Comparison of ENCODE assay signal across 10 cellular contexts in genomic region chr18:49565656-49566055, GRCh38. TPM values are rescaled to one million over a fixed set of nuclear protein-coding genes. Genes with fewer than 3 reads are reported as not detected.
DNase-seq lines count a peak whose midpoint lies in the region; ATAC-seq and TF ChIP-seq lines count a peak whose summit lies in the region.
"Had no signal": no experiment of that assay in that cellular context is flagged by ENCODE, and none has a peak within 500 bp of the region (broad histone marks: within the 10 kb centered on the region; RNA-seq: fewer than 3 reads in every experiment).

No MANE protein-coding gene starts in this region.

- H3K36me3 ChIP-seq in thyroid gland: peaks cover 31 to 48% of the 10 kb centered on the region in 2 donors
- H3K36me3 ChIP-seq: ascending aorta had no signal

- H3K4me1 Mint-ChIP-seq in MCF 10A (ENCODE audit: insufficient read depth, unreplicated experiment): peaks cover 61% of the 10 kb centered on the region

- CTCF ChIA-PET in MCF 10A (lab: Yijun Ruan, JAX): interaction anchor here (0.6 to 1.9 kb wide), 4 partner anchors 36 to 293 kb away, joined by 3 to 10 read pairs (median 4); no protein-coding TSS in a partner anchor

- H3K27ac ChIP-seq in thyroid gland: peak overlapping the region in 2 of 3 donors; percentile 0 to 31
- H3K27ac ChIP-seq: ascending aorta had no signal

- DNase-seq in NCI-H510A treated with DMSO at 0.1 percent for 48 hours (lab: John Stamatoyannopoulos, UW): peak; percentile 4
- DNase-seq in NCI-H510A (lab: John Stamatoyannopoulos, UW): no peak
- DNase-seq in astrocyte of the cerebellum (ENCODE audit: low read depth): peak; percentile 36
- DNase-seq in islet precursor cell: peak; percentile 77
- peak; percentile 91 to 95 for DNase-seq in thyroid gland
- no peak for DNase-seq in MCF 10A (ENCODE audit: unreplicated experiment)
- DNase-seq in AG08395 (ENCODE audit: low spot score): no peak
- DNase-seq: activated CD4-positive, alpha-beta T cell treated with anti-CD3 and anti-CD28 coated beads for 36 hours had no signal

- H3K9me3 Mint-ChIP-seq in MCF 10A (ENCODE audit: unreplicated experiment): no peaks in the 10 kb centered on the region

- BruUV-seq in MCF 10A (replicated peaks; lab: Mats Ljungman, UMichigan): no TSS peak

- H3K27me3 ChIP-seq in thyroid gland: no peaks in the 10 kb centered on the region

- peaks cover 31 to 52% of the 10 kb centered on the region in 2 donors for H3K4me1 ChIP-seq in thyroid gland

- H3K4me3 ChIP-seq in astrocyte of the cerebellum (ENCODE audit: low read depth, low read length) (no peak overlapping the region), thyroid gland (replicated peaks in 1 of 3) (peak overlapping the region in 1 of 3 donors; percentile 54)
- H3K4me3 ChIP-seq: ascending aorta had no signal

- no peak for ATAC-seq in GM18909 (IDR thresholded peaks at IDR 0.05; ENCODE audit: poor library complexity, unreplicated experiment)
- ATAC-seq: activated CD4-positive, alpha-beta T cell treated with anti-CD3 and anti-CD28 coated beads for 36 hours had no signal

- peak in 1 of 2 donors; percentile 27 for TF ChIP-seq POLR2A in thyroid gland (IDR thresholded peaks at IDR 0.05)

- POLR2A ChIA-PET in MCF 10A (lab: Yijun Ruan, JAX): no interaction called here

- no peak overlapping the region for H3K27ac Mint-ChIP-seq in MCF 10A (ENCODE audit: low read depth, unreplicated experiment)
- H3K27ac Mint-ChIP-seq: activated CD4-positive, alpha-beta T cell treated with anti-CD3 and anti-CD28 coated beads for 36 hours had no signal

- peaks cover 15% of the 10 kb centered on the region for H3K36me3 Mint-ChIP-seq in MCF 10A (ENCODE audit: insufficient read depth, unreplicated experiment)

- no peak overlapping the region for H3K4me3 Mint-ChIP-seq in MCF 10A (ENCODE audit: unreplicated experiment)
- H3K4me3 Mint-ChIP-seq: activated CD4-positive, alpha-beta T cell treated with anti-CD3 and anti-CD28 coated beads for 36 hours had no signal

- intact Hi-C loops in thyroid gland (cut with DNase I) (no loop called here), MCF 10A (cut with micrococcal nuclease) (no loop called here)

- in situ Hi-C loops in astrocyte of the cerebellum (cut with HindIII; ENCODE audit: low sequenced_read_pairs): no loop called here

- H3K27me3 Mint-ChIP-seq in MCF 10A (ENCODE audit: insufficient read depth, unreplicated experiment): no peaks in the 10 kb centered on the region

- WGBS in thyroid gland, 2 donors: 13 to 29% methylated on average over 4 of the region's 4 CpGs

- H3K9me3 ChIP-seq in thyroid gland: no peaks in the 10 kb centered on the region
- H3K9me3 ChIP-seq: ascending aorta had no signal

- TF ChIP-seq CTCF in astrocyte of the cerebellum (IDR thresholded peaks at IDR 0.05; ENCODE audit: low read depth, low read length, missing control alignments): no peak
- TF ChIP-seq CTCF in thyroid gland (IDR thresholded peaks at IDR 0.05): peak in 1 of 6 experiments; percentile 18
- no peak for TF ChIP-seq CTCF in MCF 10A (IDR thresholded peaks at IDR 0.05; ENCODE audit: unreplicated experiment)

RNA-seq across cellular contexts. Expression of gene LIPG, which starts 3.8 kb away (rescaled TPM):
- total RNA-seq in thyroid gland (100 to 1,000 TPM; 230 to 981 (median 515) TPM), MCF 10A (2022) (57.8 and 67.6 TPM in 2 replicates)

Comparison
In these comparisons a context has a peak if more than half of its experiments do, and no peak if none do; other contexts are left out.
1. DNase-seq: peak in NCI-H510A treated with DMSO at 0.1 percent for 48 hours (single experiment), astrocyte of the cerebellum (single experiment), islet precursor cell (single experiment) and thyroid gland (2 of 2); none in NCI-H510A (single experiment), MCF 10A (single experiment) and AG08395 (single experiment).